In genomic region chr20:844473-845225, GRCh38 we compare ENCODE assay signal across 8 cellular contexts. TPM values are rescaled to one million over a fixed set of nuclear protein-coding genes. Genes with fewer than 3 reads are reported as not detected.
DNase-seq lines count a peak whose midpoint lies in the region; ATAC-seq and TF ChIP-seq lines count a peak whose summit lies in the region.

No MANE protein-coding gene starts in this region.

- no peaks in the 10 kb centered on the region for H3K9me3 Mint-ChIP-seq in activated CD8-positive, alpha-beta T cell treated with anti-CD3 and anti-CD28 coated beads for 36 hours

- peaks cover 59% of the 10 kb centered on the region for H3K27me3 ChIP-seq in ectodermal cell (ENCODE audit: control insufficient read depth, insufficient read depth, low read length, poor library complexity, severe bottlenecking)

- H3K4me1 Mint-ChIP-seq in activated CD8-positive, alpha-beta T cell treated with anti-CD3 and anti-CD28 coated beads for 36 hours (ENCODE audit: low read depth), result peaks cover 43% of the 10 kb centered on the region

- peaks cover 15% of the 10 kb centered on the region for H3K36me3 Mint-ChIP-seq in activated CD8-positive, alpha-beta T cell treated with anti-CD3 and anti-CD28 coated beads for 36 hours (ENCODE audit: low read depth)

- peak overlapping the region; percentile 75 for H3K27ac Mint-ChIP-seq in activated CD8-positive, alpha-beta T cell treated with anti-CD3 and anti-CD28 coated beads for 36 hours

- ATAC-seq in GM19043 (IDR thresholded peaks at IDR 0.05; ENCODE audit: low read depth, unreplicated experiment) (peak; percentile 93), HG03342 (IDR thresholded peaks at IDR 0.05; ENCODE audit: unreplicated experiment) (peak; percentile 94)
- peak; percentile 93 for ATAC-seq in activated CD8-positive, alpha-beta T cell treated with anti-CD3 and anti-CD28 coated beads for 36 hours

- peak overlapping the region; percentile 40 for H3K27ac ChIP-seq in ectodermal cell (ENCODE audit: insufficient read depth, low read depth, low read length, poor library complexity, severe bottlenecking)

- peak overlapping the region; percentile 49 for H3K4me3 ChIP-seq in ectodermal cell (ENCODE audit: insufficient read depth, low read depth, low read length)

- H3K27me3 Mint-ChIP-seq in activated CD8-positive, alpha-beta T cell treated with anti-CD3 and anti-CD28 coated beads for 36 hours, result no peaks in the 10 kb centered on the region

- intact Hi-C loops in activated CD8-positive, alpha-beta T cell treated with anti-CD3 and anti-CD28 coated beads for 36 hours (cut with micrococcal nuclease), result loop anchor here (1.0 kb wide), 1 partner anchor 11 kb away; the partner anchor contains the start of gene FAM110A

- H3K4me1 ChIP-seq in ectodermal cell (ENCODE audit: control insufficient read depth, insufficient read depth, low read length), result peaks cover 42% of the 10 kb centered on the region

- no peaks in the 10 kb centered on the region for H3K9me3 ChIP-seq in ectodermal cell (ENCODE audit: control insufficient read depth, low read length)

- peak; percentile 66 for DNase-seq in AG09319 (ENCODE audit: extremely low read depth, low read depth)
- DNase-seq in NCI-H524 (lab: John Stamatoyannopoulos, UW), result peak; percentile 91 to 96
- peak; percentile 95 for DNase-seq in activated CD8-positive, alpha-beta T cell treated with anti-CD3 and anti-CD28 coated beads for 36 hours
- DNase-seq in lung microvascular endothelial cell (ENCODE audit: low read depth in 2 of 2), result peak; percentile 84 to 91
- DNase-seq in stimulated activated CD4-positive, alpha-beta T cell treated with anti-CD3 and anti-CD28 coated beads, TNF-alpha, amount 100 ng/mL, for 24 hours (ENCODE audit: low read depth in 3 of 3), result peak; percentile 81 to 88 (median 82)

- H3K4me3 Mint-ChIP-seq in activated CD8-positive, alpha-beta T cell treated with anti-CD3 and anti-CD28 coated beads for 36 hours, result peak overlapping the region; percentile 84

- POLR2A ChIA-PET in activated CD8-positive, alpha-beta T cell treated with anti-CD3 and anti-CD28 coated beads for 36 hours (lab: Charles Lee), result no interaction called here

- TF ChIP-seq CTCF in AG09319 (IDR thresholded peaks at IDR 0.05; ENCODE audit: low read depth, low read length), result no peak
- peak; percentile 26 for TF ChIP-seq CTCF in activated CD8-positive, alpha-beta T cell treated with anti-CD3 and anti-CD28 coated beads for 36 hours (IDR thresholded peaks at IDR 0.05)

- CTCF ChIA-PET in activated CD8-positive, alpha-beta T cell treated with anti-CD3 and anti-CD28 coated beads for 36 hours (lab: Charles Lee), result interaction anchor here (0.9 to 1.1 kb wide), 3 partner anchors 9 to 11 kb away, joined by 3 to 4 read pairs (median 3); partner anchors contain the start of gene FAM110A

- no peaks in the 10 kb centered on the region for H3K36me3 ChIP-seq in ectodermal cell (ENCODE audit: control insufficient read depth, insufficient read depth, low read length)

- 13 to 14% methylated on average over 47 of the region's 47 CpGs for WGBS in ectodermal cell, 2 experiments

RNA-seq across cellular contexts. Expression of gene FAM110A, which starts 11.1 kb away (rescaled TPM):
- 10 to 100 TPM; 20.5 to 23.1 TPM for total RNA-seq in activated CD8-positive, alpha-beta T cell treated with anti-CD3 and anti-CD28 coated beads for 36 hours
- polyA plus RNA-seq in ectodermal cell (2013, experiment 1 of 4), result 7.7 TPM
- polyA plus RNA-seq in ectodermal cell (2013, experiment 2 of 4), result 7.1 TPM
- 8.3 TPM for polyA plus RNA-seq in ectodermal cell (2013, experiment 3 of 4)
- 8.8 TPM for polyA plus RNA-seq in ectodermal cell (2013, experiment 4 of 4)
- 1.3 and 1.4 TPM in 2 replicates for total RNA-seq in lung microvascular endothelial cell

Comparison
In these comparisons a context has a peak if more than half of its experiments do, and no peak if none do; other contexts are left out.
1. Peak in every context shown above with its lines: DNase-seq, ATAC-seq, H3K4me3 ChIP-seq and H3K27ac ChIP-seq.